Comparison of ENCODE assay signal across 28 cellular contexts in the genomic region with DNA sequence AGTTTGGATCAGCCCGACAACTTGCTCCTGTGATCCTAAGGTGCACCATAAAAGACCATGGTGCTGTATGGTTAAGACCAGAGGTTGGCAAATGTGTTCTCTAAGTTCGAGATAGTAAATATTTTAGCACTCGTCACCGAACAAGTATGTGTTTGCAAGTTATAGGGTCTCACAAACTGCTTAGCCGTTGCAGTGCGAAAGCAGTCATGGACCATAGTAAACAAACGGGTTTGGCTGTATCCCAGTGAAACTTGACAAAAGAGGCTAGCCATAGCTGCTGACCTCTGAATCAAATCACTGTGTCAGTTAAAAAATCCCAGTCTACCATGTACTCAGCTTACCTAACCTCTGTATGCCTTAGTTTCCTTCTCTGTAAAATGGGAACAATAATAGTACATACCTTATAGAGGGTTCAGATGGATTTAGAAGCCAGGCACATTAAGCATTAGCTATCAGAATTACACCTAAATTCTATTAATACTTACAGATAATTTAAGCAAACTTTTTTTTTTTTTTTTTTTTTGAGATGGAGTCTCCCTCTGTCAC.
"Had no signal": no experiment of that assay in that cellular context is flagged by ENCODE, and none has a peak within 500 bp of the region (broad histone marks: within the 10 kb centered on the region; RNA-seq: fewer than 3 reads in every experiment).

No MANE protein-coding gene starts in this region.

- H3K4me3 ChIP-seq: adrenal gland, body of pancreas, breast epithelium, MG63 had no signal

- H3K27ac ChIP-seq: adrenal gland, body of pancreas, breast epithelium had no signal

- H3K9me3 Mint-ChIP-seq: activated B cell treated with CpG ODN at 0.5 μM for 24 hours; activated CD4-positive, alpha-beta memory T cell treated with anti-CD3 and anti-CD28 coated beads for 36 hours; activated naive CD4-positive, alpha-beta T cell treated with anti-CD3 and anti-CD28 coated beads for 36 hours; activated naive CD4-positive, alpha-beta T cell treated with anti-CD3 and anti-CD28 coated beads, Interleukin-2, amount 50 U/mL, for 72 hours; activated T-cell treated with anti-CD3 and anti-CD28 coated beads, Interleukin-2, amount 50 U/mL, for 4 hours; activated T-helper 1 cell treated with anti-CD3 and anti-CD28 coated beads, Interleukin-12 subunit alpha, Interleukin-12 subunit beta, Interleukin-2, Interleukin-4 antibody, amounts not matched to agents 30 ng/mL and 10 ng/mL and 1 ng/mL, durations not matched to agents 14 hours and 24 hours and 36 hours; T-helper 2 cell treated with Interferon-gamma antibody and Interleukin-4, amounts not matched to agents 5 μg/mL and 100 μg/mL, for 36 hours had no signal

- H3K27me3 ChIP-seq: adrenal gland, body of pancreas, breast epithelium, MG63 had no signal

- FAIRE-seq: astrocyte had no signal

- ATAC-seq: activated naive CD4-positive, alpha-beta T cell treated with anti-CD3 and anti-CD28 coated beads, Interleukin-2, amount 50 U/mL, for 72 hours; activated T-cell treated with anti-CD3 and anti-CD28 coated beads, Interleukin-2, amount 50 U/mL, for 4 hours; body of pancreas had no signal

- DNase-seq: activated B cell treated with CpG ODN at 0.5 μM for 24 hours; activated CD4-positive, alpha-beta memory T cell treated with anti-CD3 and anti-CD28 coated beads for 36 hours; activated CD4-positive, alpha-beta T cell treated with anti-CD3 and anti-CD28 coated beads for 4 hours; activated CD4-positive, alpha-beta T cell treated with anti-CD3 and anti-CD28 coated beads, Interleukin-2, amount 50 U/mL, for 1 hour; activated CD4-positive, CD25-positive, alpha-beta regulatory T cell treated with anti-CD3 and anti-CD28 coated beads, Interleukin-2, amount 50 U/mL, for 72 hours; activated CD8-positive, alpha-beta memory T cell treated with anti-CD3 and anti-CD28 coated beads, Interleukin-2, amount 50 U/mL, for 4 hours; activated gamma-delta T cell treated with Interleukin-2 at 50 U/mL for 16 hours; activated naive CD4-positive, alpha-beta T cell treated with anti-CD3 and anti-CD28 coated beads for 36 hours; activated T-cell treated with anti-CD3 and anti-CD28 coated beads for 4 hours; activated T-cell treated with anti-CD3 and anti-CD28 coated beads, Interleukin-2, amount 50 U/mL, for 4 hours; body of pancreas; MG63; NCI-H1048; NCI-H1105 treated with DMSO at 0.1 percent for 48 hours; NCI-H1436 treated with DMSO at 0.1 percent for 48 hours; NCI-H1694 treated with DMSO at 0.1 percent for 48 hours; NCI-H2029; NCI-H510A; NCI-H526; NCI-H748 treated with DMSO at 0.1 percent for 48 hours; NK-92 treated with Interleukin-12 subunit alpha and Interleukin-12 subunit beta, amount 100 ng/mL, for 24 hours; Right ventricle myocardium superior had no signal

- H3K4me1 ChIP-seq: body of pancreas, breast epithelium had no signal

- H3K27ac Mint-ChIP-seq: activated B cell treated with CpG ODN at 0.5 μM for 24 hours; activated CD4-positive, alpha-beta memory T cell treated with anti-CD3 and anti-CD28 coated beads for 36 hours; activated naive CD4-positive, alpha-beta T cell treated with anti-CD3 and anti-CD28 coated beads for 36 hours; activated naive CD4-positive, alpha-beta T cell treated with anti-CD3 and anti-CD28 coated beads, Interleukin-2, amount 50 U/mL, for 72 hours; activated T-helper 1 cell treated with anti-CD3 and anti-CD28 coated beads, Interleukin-12 subunit alpha, Interleukin-12 subunit beta, Interleukin-2, Interleukin-4 antibody, amounts not matched to agents 30 ng/mL and 10 ng/mL and 1 ng/mL, durations not matched to agents 14 hours and 24 hours and 36 hours; T-helper 2 cell treated with Interferon-gamma antibody and Interleukin-4, amounts not matched to agents 5 μg/mL and 100 μg/mL, for 36 hours had no signal

- H3K4me3 Mint-ChIP-seq: activated B cell treated with CpG ODN at 0.5 μM for 24 hours; activated CD4-positive, alpha-beta memory T cell treated with anti-CD3 and anti-CD28 coated beads for 36 hours; activated naive CD4-positive, alpha-beta T cell treated with anti-CD3 and anti-CD28 coated beads for 36 hours; activated T-cell treated with anti-CD3 and anti-CD28 coated beads, Interleukin-2, amount 50 U/mL, for 4 hours; activated T-helper 1 cell treated with anti-CD3 and anti-CD28 coated beads, Interleukin-12 subunit alpha, Interleukin-12 subunit beta, Interleukin-2, Interleukin-4 antibody, amounts not matched to agents 30 ng/mL and 10 ng/mL and 1 ng/mL, durations not matched to agents 14 hours and 24 hours and 36 hours; T-helper 2 cell treated with Interferon-gamma antibody and Interleukin-4, amounts not matched to agents 5 μg/mL and 100 μg/mL, for 36 hours had no signal

- H3K36me3 ChIP-seq: breast epithelium had no signal

- H3K4me1 Mint-ChIP-seq: activated B cell treated with CpG ODN at 0.5 μM for 24 hours had no signal

- H3K27me3 Mint-ChIP-seq: activated B cell treated with CpG ODN at 0.5 μM for 24 hours; activated CD4-positive, alpha-beta memory T cell treated with anti-CD3 and anti-CD28 coated beads for 36 hours had no signal

- H3K9me3 ChIP-seq: adrenal gland, body of pancreas, breast epithelium, MG63 had no signal
